12 cellular contexts compared by ENCODE assay signal in the genomic region with DNA sequence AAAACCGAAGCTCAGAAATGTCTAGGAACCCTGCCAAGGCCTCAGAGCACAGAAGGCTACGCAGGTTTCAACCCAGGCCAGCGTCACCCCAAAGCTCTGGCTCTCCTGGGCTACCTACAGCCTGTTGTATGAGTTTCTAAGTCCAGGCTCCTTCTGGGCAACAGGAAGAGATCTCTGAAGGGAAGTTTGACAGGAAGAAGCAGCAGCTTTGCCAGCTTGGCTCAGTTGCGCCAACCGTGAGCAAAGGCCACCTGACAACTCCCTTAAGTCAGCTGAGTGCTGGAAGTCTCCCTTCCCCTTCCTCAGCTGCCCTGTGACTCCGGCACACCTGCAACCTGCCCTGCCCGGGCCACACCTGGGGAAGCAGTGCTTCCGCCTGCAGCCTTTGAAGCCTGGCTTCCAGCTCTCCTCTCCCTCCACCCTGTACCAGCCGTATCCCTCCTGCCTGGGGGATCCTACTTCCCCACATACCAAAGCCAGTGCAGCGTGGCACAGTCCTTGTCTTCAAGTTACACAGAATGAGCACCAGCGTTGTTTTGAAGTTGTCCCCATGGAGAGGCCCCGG. TPM values are rescaled to one million over a fixed set of nuclear protein-coding genes. Genes with fewer than 3 reads are reported as not detected.
A peak's percentile ranks its signal among the peaks of the same experiment; 100 is the strongest.
DNase-seq lines count a peak whose midpoint lies in the region; ATAC-seq, FAIRE-seq and TF ChIP-seq lines count a peak whose summit lies in the region.
"Had no signal": no experiment of that assay in that cellular context is flagged by ENCODE, and none has a peak within 500 bp of the region (broad histone marks: within the 10 kb centered on the region; RNA-seq: fewer than 3 reads in every experiment).

No MANE protein-coding gene starts in this region.

- H3K4me1 Mint-ChIP-seq in GM23338 (peaks cover 15% of the 10 kb centered on the region), astrocyte (ENCODE audit: low read depth, unreplicated experiment) (peaks cover 77% of the 10 kb centered on the region)

- 46 to 67% (median 57%) methylated on average over 12 of the region's 12 CpGs for WGBS in psoas muscle, 3 donors

- H3K9me3 Mint-ChIP-seq in GM23338 (no peaks in the 10 kb centered on the region), astrocyte (ENCODE audit: unreplicated experiment) (no peaks in the 10 kb centered on the region)

- TF ChIP-seq CTCF in GM23338 (conservative IDR thresholded peaks at IDR 0.05; ENCODE audit: low read depth in 2 of 2), result no peak
- TF ChIP-seq CTCF in astrocyte (IDR thresholded peaks at IDR 0.05; ENCODE audit: insufficient read depth, low read depth, low read length), result no peak
- TF ChIP-seq CTCF in psoas muscle (IDR thresholded peaks at IDR 0.05), result no peak

- no peak for FAIRE-seq in astrocyte (lab: Jason Lieb, UNC)

- peaks cover under 1% of the 10 kb centered on the region; the same call in 1 of the 2 replicates for H3K4me1 ChIP-seq in GM23338 (ENCODE audit: insufficient read depth)
- peaks cover 31% of the 10 kb centered on the region for H3K4me1 ChIP-seq in astrocyte (ENCODE audit: insufficient read depth, low read length)
- peaks cover 33% of the 10 kb centered on the region for H3K4me1 ChIP-seq in psoas muscle

- H3K4me2 ChIP-seq in GM23338 (no peak overlapping the region), astrocyte (ENCODE audit: low read length) (no peak overlapping the region)

- H4K20me1 ChIP-seq in GM23338 (replicated peaks; ENCODE audit: insufficient read depth), result no peaks in the 10 kb centered on the region; the same call in 1 of the 2 replicates
- H4K20me1 ChIP-seq in astrocyte (ENCODE audit: insufficient read depth, low read length), result peaks cover 73% of the 10 kb centered on the region

- H3K27me3 ChIP-seq in GM23338 (ENCODE audit: insufficient read depth) (no peaks in the 10 kb centered on the region), astrocyte (ENCODE audit: insufficient read depth, low read length) (no peaks in the 10 kb centered on the region), psoas muscle (ENCODE audit: insufficient read depth in 3 of 3, low read length in 2 of 3) (no peaks in the 10 kb centered on the region)
- H3K27me3 ChIP-seq: BE2C had no signal

- DNase-seq in GM23338 (ENCODE audit: low spot score), result no peak
- DNase-seq in astrocyte (ENCODE audit: low read depth), result no peak
- peak; percentile 78 for DNase-seq in kidney tubule cell (ENCODE audit: low spot score)
- no peak for DNase-seq in psoas muscle
- no peak for DNase-seq in NCI-H748 (lab: John Stamatoyannopoulos, UW; ENCODE audit: unreplicated experiment)
- DNase-seq: activated CD4-positive, CD25-positive, alpha-beta regulatory T cell; BE2C; NCI-H2171 treated with DMSO at 0.1 percent for 48 hours; stimulated activated naive CD8-positive, alpha-beta T cell treated with anti-CD3 and anti-CD28 coated beads, Interleukin-15, Interleukin-2, amounts not matched to agents 100 U/mL and 50 U/mL, for 24 hours had no signal

- H3K27ac ChIP-seq in GM23338 (ENCODE audit: low read depth), result no peak overlapping the region
- no peak overlapping the region for H3K27ac ChIP-seq in astrocyte (ENCODE audit: low read depth, low read length)
- no peak overlapping the region for H3K27ac ChIP-seq in psoas muscle

- H3K4me3 Mint-ChIP-seq in GM23338 (no peak overlapping the region), astrocyte (ENCODE audit: unreplicated experiment) (peak overlapping the region; percentile 34)

- H2AFZ ChIP-seq in GM23338, result no peak overlapping the region
- no peak overlapping the region for H2AFZ ChIP-seq in astrocyte (ENCODE audit: low read depth, low read length)

- H3K9ac ChIP-seq in astrocyte (ENCODE audit: low read length), result no peak overlapping the region

- intact Hi-C loops in psoas muscle (cut with DNase I), result no loop called here

- H3K36me3 ChIP-seq in GM23338 (ENCODE audit: insufficient read depth), result no peaks in the 10 kb centered on the region
- H3K36me3 ChIP-seq in astrocyte (ENCODE audit: insufficient read depth, low read length), result no peaks in the 10 kb centered on the region
- no peaks in the 10 kb centered on the region for H3K36me3 ChIP-seq in psoas muscle (ENCODE audit: insufficient read depth in 1 of 2, low read depth in 1 of 2)
- H3K36me3 ChIP-seq: BE2C had no signal

- ATAC-seq in GM23338, result peak; percentile 48
- peak; percentile 21 to 55 (median 48) for ATAC-seq in psoas muscle
- ATAC-seq in GM21515 (IDR thresholded peaks at IDR 0.05; ENCODE audit: unreplicated experiment), result no peak
- no peak for ATAC-seq in GM18858 (IDR thresholded peaks at IDR 0.05; ENCODE audit: unreplicated experiment)
- ATAC-seq in HG03025 (IDR thresholded peaks at IDR 0.05; ENCODE audit: low FRiP score, unreplicated experiment), result no peak
- ATAC-seq: stimulated activated naive CD8-positive, alpha-beta T cell treated with anti-CD3 and anti-CD28 coated beads, Interleukin-15, Interleukin-2, amounts not matched to agents 100 U/mL and 50 U/mL, for 24 hours had no signal

- H3K27me3 Mint-ChIP-seq in GM23338 (ENCODE audit: insufficient read depth, low read depth, poor library complexity) (peaks cover 7% of the 10 kb centered on the region), astrocyte (ENCODE audit: low read depth, unreplicated experiment) (no peaks in the 10 kb centered on the region)

- H3K79me2 ChIP-seq in GM23338 (replicated peaks; ENCODE audit: insufficient read depth) (peaks cover 30% of the 10 kb centered on the region), astrocyte (ENCODE audit: insufficient read depth, low read length) (peaks cover 100% of the 10 kb centered on the region)

- H3K9me3 ChIP-seq in astrocyte (ENCODE audit: insufficient read depth, low read depth, low read length), result no peaks in the 10 kb centered on the region
- no peaks in the 10 kb centered on the region for H3K9me3 ChIP-seq in psoas muscle
- H3K9me3 ChIP-seq: BE2C had no signal

- H3K27ac Mint-ChIP-seq in GM23338 (peak overlapping the region; percentile 50; the same call in 1 of the 2 replicates), astrocyte (ENCODE audit: unreplicated experiment) (peak overlapping the region; percentile 66)

- H3K4me3 ChIP-seq in GM23338, result no peak overlapping the region
- no peak overlapping the region for H3K4me3 ChIP-seq in astrocyte (ENCODE audit: insufficient read depth, low read depth, low read length)
- H3K4me3 ChIP-seq in psoas muscle, result no peak overlapping the region

- H3K36me3 Mint-ChIP-seq in GM23338 (ENCODE audit: low read depth) (no peaks in the 10 kb centered on the region), astrocyte (ENCODE audit: low read depth, unreplicated experiment) (no peaks in the 10 kb centered on the region)

- H3F3A ChIP-seq in GM23338 (replicated peaks; ENCODE audit: low read depth), result no peaks in the 10 kb centered on the region

- H3K9me2 ChIP-seq in GM23338 (ENCODE audit: insufficient read depth), result no peaks in the 10 kb centered on the region

TF ChIP-seq in GM23338, 12 proteins besides CTCF, POLR2A, EP300 and RAD21 (continues in another document):
- TF ChIP-seq ZNF331 (CRISPR knock-in tag; IDR thresholded peaks at IDR 0.05; ENCODE audit: low read depth) (no peak), POLR2AphosphoS5 (IDR thresholded peaks at IDR 0.05; ENCODE audit: low read depth) (no peak), JUNB (IDR thresholded peaks at IDR 0.05; ENCODE audit: unreplicated experiment) (no peak), STAT1 (IDR thresholded peaks at IDR 0.05; ENCODE audit: unreplicated experiment) (no peak)

RNA-seq across cellular contexts. Expression of a gene that starts 36.7 kb away (rescaled TPM):
- total RNA-seq in GM23338 (2014; rRNA removed; shearing (Covaris generic)), result 8.4 and 14.0 TPM in 2 replicates
- polyA plus RNA-seq in GM23338 (2016; fragmentation: Nextera tagmentation; extraction: Ambion mirVana) (1.5 and 1.7 TPM in 2 replicates), psoas muscle (10 to 100 TPM in 1 of 3 donors, 1 to 10 TPM in 2; 4.0 to 30.7 (median 5.1) TPM)
- total RNA-seq in astrocyte (53.4 and 54.5 TPM in 2 replicates), psoas muscle (10 to 100 TPM in 2 of 4 donors, 1 to 10 TPM in 2; 4.8 to 26.2 (median 12.4) TPM)

Comparison
In these comparisons a context has a peak if more than half of its experiments do, and no peak if none do; other contexts are left out.
1. ATAC-seq: peak in GM23338 (single experiment) and psoas muscle (4 of 4); none in GM21515 (single experiment), GM18858 (single experiment) and HG03025 (single experiment).